Comparison of ENCODE assay signal across 1 cellular context in genomic region chr2:39550701-39551285, GRCh38.
TF ChIP-seq lines count a peak whose summit lies in the region.

No MANE protein-coding gene starts in this region.

TF ChIP-seq in HepG2, 621 proteins besides CTCF, POLR2A, EP300 and RAD21 (continued from another document and continues in another):
- TF ChIP-seq SNAPC4 (CRISPR knock-in tag; IDR thresholded peaks at IDR 0.05), result 0 out of 2 replicates have a peak, but pooled peaks have one; percentile 37
- TF ChIP-seq REXO4 (CRISPR knock-in tag; IDR thresholded peaks at IDR 0.05; ENCODE audit: borderline replicate concordance), result no peak
- no peak for TF ChIP-seq SCMH1 (CRISPR knock-in tag; IDR thresholded peaks at IDR 0.05; ENCODE audit: borderline replicate concordance)
- TF ChIP-seq ZNF7 (CRISPR knock-in tag; IDR thresholded peaks at IDR 0.05), result no peak
- TF ChIP-seq ZNF597 (CRISPR knock-in tag; IDR thresholded peaks at IDR 0.05), result no peak
- TF ChIP-seq ZNF660 (CRISPR knock-in tag; IDR thresholded peaks at IDR 0.05; ENCODE audit: borderline replicate concordance, low read depth), result no peak
- peak; percentile 30 for TF ChIP-seq TBL1XR1 (IDR thresholded peaks at IDR 0.05; ENCODE audit: borderline replicate concordance, low read length, partially characterized antibody)
- TF ChIP-seq ZNF788 (CRISPR knock-in tag; IDR thresholded peaks at IDR 0.05; ENCODE audit: borderline replicate concordance), result peak; percentile 97; the same call in 1 of the 2 replicates
- TF ChIP-seq ZNF17 (CRISPR knock-in tag; IDR thresholded peaks at IDR 0.05), result no peak
- TF ChIP-seq ZNF839 (CRISPR knock-in tag; IDR thresholded peaks at IDR 0.05; ENCODE audit: borderline replicate concordance), result no peak
- no peak for TF ChIP-seq ZNF432 (CRISPR knock-in tag; IDR thresholded peaks at IDR 0.05; ENCODE audit: borderline replicate concordance)
- TF ChIP-seq ZNF607 (CRISPR knock-in tag; IDR thresholded peaks at IDR 0.05; ENCODE audit: borderline replicate concordance), result no peak; the same call in 1 of the 2 replicates
- TF ChIP-seq ZNF280D (CRISPR knock-in tag; IDR thresholded peaks at IDR 0.05), result peak; percentile 98
- no peak for TF ChIP-seq NFIB (CRISPR knock-in tag; IDR thresholded peaks at IDR 0.05; ENCODE audit: borderline replicate concordance)
- TF ChIP-seq NFAT5 (CRISPR knock-in tag; IDR thresholded peaks at IDR 0.05), result no peak
- TF ChIP-seq TEF (CRISPR knock-in tag; IDR thresholded peaks at IDR 0.05), result peak; percentile 94
- TF ChIP-seq ZNF274 (CRISPR knock-in tag; IDR thresholded peaks at IDR 0.05), result no peak; the same call in 1 of the 2 replicates
- TF ChIP-seq KAT8 (CRISPR knock-in tag; IDR thresholded peaks at IDR 0.05), result peak; percentile 91
- peak; percentile 87 for TF ChIP-seq NCOR1 (IDR thresholded peaks at IDR 0.05; ENCODE audit: borderline replicate concordance, low read length)
- no peak for TF ChIP-seq HNRNPL (IDR thresholded peaks at IDR 0.05; ENCODE audit: low read depth, low read length)
- no peak for TF ChIP-seq ZNF883 (CRISPR knock-in tag; IDR thresholded peaks at IDR 0.05; ENCODE audit: not compliant biosample characterization)
- TF ChIP-seq DMAP1 (CRISPR knock-in tag; IDR thresholded peaks at IDR 0.05), result peak; percentile 88
- peak; percentile 92 for TF ChIP-seq ZNF317 (CRISPR knock-in tag; IDR thresholded peaks at IDR 0.05)
- peak; percentile 88; the same call in 1 of the 2 replicates for TF ChIP-seq ZMAT3 (CRISPR knock-in tag; conservative IDR thresholded peaks at IDR 0.05)
- peak; percentile 84 for TF ChIP-seq CCDC6 (CRISPR knock-in tag; IDR thresholded peaks at IDR 0.05)
- TF ChIP-seq ZNF34 (CRISPR knock-in tag; IDR thresholded peaks at IDR 0.05; ENCODE audit: borderline replicate concordance), result no peak; the same call in 1 of the 2 replicates
- peak; percentile 99 for TF ChIP-seq RERE (CRISPR knock-in tag; IDR thresholded peaks at IDR 0.05; ENCODE audit: low read depth)
- no peak for TF ChIP-seq U2AF1 (optimal IDR thresholded peaks at IDR 0.05; ENCODE audit: low read depth, low read length)
- TF ChIP-seq BHLHE40 (IDR thresholded peaks at IDR 0.05; ENCODE audit: low read length), result peak; percentile 34; the same call in 1 of the 2 replicates
- peak; percentile 79 for TF ChIP-seq FOXK2 (IDR thresholded peaks at IDR 0.05)
- TF ChIP-seq NFRKB (IDR thresholded peaks at IDR 0.05), result no peak
- TF ChIP-seq ZNF572 (CRISPR knock-in tag; IDR thresholded peaks at IDR 0.05), result no peak
- TF ChIP-seq ZBTB14 (CRISPR knock-in tag; IDR thresholded peaks at IDR 0.05), result no peak
- TF ChIP-seq IRF1 (CRISPR knock-in tag; IDR thresholded peaks at IDR 0.05; ENCODE audit: low read depth), result no peak
- no peak for TF ChIP-seq ARID2 (CRISPR knock-in tag; IDR thresholded peaks at IDR 0.05; ENCODE audit: borderline replicate concordance)
- TF ChIP-seq IKZF1 (IDR thresholded peaks at IDR 0.05), result no peak
- no peak for TF ChIP-seq MATR3 (CRISPR knock-in tag; IDR thresholded peaks at IDR 0.05)
